ENCODE assay signal across 1 cellular context in the genomic region with DNA sequence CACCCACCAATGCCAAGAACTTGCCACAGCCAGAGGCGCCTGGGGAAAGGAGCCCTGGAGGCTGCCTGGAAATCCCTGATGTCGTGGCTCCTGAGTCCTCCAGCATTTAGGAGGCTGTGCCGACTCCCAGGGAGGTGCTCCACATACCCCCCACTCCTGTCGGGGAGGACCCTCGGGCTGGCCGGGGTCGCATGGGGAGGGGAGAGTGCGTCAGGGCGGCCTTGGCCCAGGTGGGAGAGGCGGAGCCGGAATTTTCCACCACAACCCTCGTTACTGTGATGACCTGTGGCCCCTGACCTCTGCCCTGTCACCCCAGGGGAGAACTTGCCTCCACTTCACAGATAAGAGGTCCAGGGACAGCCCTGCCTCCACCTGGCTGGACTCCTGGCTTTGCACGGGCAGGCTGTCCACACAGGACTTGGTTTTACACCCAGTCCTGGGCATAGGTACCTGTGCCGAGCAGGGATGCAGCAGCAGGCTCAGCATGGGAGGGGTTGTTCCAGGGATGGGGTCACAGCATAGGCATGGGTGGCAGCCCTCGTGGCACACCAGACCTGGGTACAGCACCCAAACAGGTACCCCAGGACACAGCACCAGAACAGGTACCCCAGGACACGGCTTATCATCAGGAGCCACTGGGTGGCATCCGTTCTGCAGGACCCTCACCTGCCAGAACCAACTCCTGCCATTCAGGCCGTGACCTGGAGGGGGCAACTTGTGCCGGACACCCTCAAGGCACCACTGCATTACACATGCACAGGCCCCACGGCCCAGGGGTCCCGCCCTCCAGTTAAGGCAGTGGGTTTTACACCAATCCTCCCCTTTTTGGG.
TF ChIP-seq lines count a peak whose summit lies in the region.

No MANE protein-coding gene starts in this region.

TF ChIP-seq in HepG2, 621 proteins besides CTCF, POLR2A, EP300 and RAD21 (continued from another document and continues in another):
- TF ChIP-seq, protein P1, sequence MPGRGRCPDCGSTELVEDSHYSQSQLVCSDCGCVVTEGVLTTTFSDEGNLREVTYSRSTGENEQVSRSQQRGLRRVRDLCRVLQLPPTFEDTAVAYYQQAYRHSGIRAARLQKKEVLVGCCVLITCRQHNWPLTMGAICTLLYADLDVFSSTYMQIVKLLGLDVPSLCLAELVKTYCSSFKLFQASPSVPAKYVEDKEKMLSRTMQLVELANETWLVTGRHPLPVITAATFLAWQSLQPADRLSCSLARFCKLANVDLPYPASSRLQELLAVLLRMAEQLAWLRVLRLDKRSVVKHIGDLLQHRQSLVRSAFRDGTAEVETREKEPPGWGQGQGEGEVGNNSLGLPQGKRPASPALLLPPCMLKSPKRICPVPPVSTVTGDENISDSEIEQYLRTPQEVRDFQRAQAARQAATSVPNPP (CRISPR knock-in tag; IDR thresholded peaks at IDR 0.05) = no peak
- TF ChIP-seq, protein P2, sequence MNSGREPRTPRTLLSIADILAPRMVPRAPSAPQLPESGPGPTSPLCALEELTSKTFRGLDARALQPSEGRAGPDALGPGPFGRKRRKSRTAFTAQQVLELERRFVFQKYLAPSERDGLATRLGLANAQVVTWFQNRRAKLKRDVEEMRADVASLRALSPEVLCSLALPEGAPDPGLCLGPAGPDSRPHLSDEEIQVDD (CRISPR knock-in tag; IDR thresholded peaks at IDR 0.05; ENCODE audit: borderline replicate concordance) = no peak
- TF ChIP-seq ZNF354B (CRISPR knock-in tag; IDR thresholded peaks at IDR 0.05) (no peak), ZNF546 (CRISPR knock-in tag; conservative IDR thresholded peaks at IDR 0.05) (no peak), JUND (CRISPR knock-in tag; IDR thresholded peaks at IDR 0.05) (no peak), DR1 (CRISPR knock-in tag; IDR thresholded peaks at IDR 0.05) (no peak), ZNF263 (CRISPR knock-in tag; IDR thresholded peaks at IDR 0.05) (peak; percentile 90), CEBPB (IDR thresholded peaks at IDR 0.05; ENCODE audit: borderline replicate concordance, low read depth, low read length) (no peak), ZNF652 (CRISPR knock-in tag; IDR thresholded peaks at IDR 0.05; ENCODE audit: borderline replicate concordance, low read depth) (no peak), ZNF572 (CRISPR knock-in tag; IDR thresholded peaks at IDR 0.05) (peak; percentile 30; the same call in 1 of the 2 replicates), ZSCAN29 (CRISPR knock-in tag; conservative IDR thresholded peaks at IDR 0.05) (peak; percentile 83), BORCS8-MEF2B (CRISPR knock-in tag; IDR thresholded peaks at IDR 0.05) (peak; percentile 64), ZNF292 (CRISPR knock-in tag; IDR thresholded peaks at IDR 0.05; ENCODE audit: borderline replicate concordance, low read depth) (no peak), ETV6 (CRISPR knock-in tag; conservative IDR thresholded peaks at IDR 0.05) (no peak), ATAD3A (CRISPR knock-in tag; IDR thresholded peaks at IDR 0.05) (0 out of 2 replicates have a peak, but pooled peaks have one; percentile 61), REXO4 (CRISPR knock-in tag; IDR thresholded peaks at IDR 0.05; ENCODE audit: borderline replicate concordance) (no peak), ELF1 (CRISPR knock-in tag; IDR thresholded peaks at IDR 0.05) (no peak), NR2C2 (CRISPR knock-in tag; IDR thresholded peaks at IDR 0.05; ENCODE audit: borderline replicate concordance) (peak; percentile 93), MTF1 (CRISPR knock-in tag; IDR thresholded peaks at IDR 0.05) (no peak), FOXC1 (CRISPR knock-in tag; IDR thresholded peaks at IDR 0.05; ENCODE audit: borderline replicate concordance) (no peak), NFYC (CRISPR knock-in tag; IDR thresholded peaks at IDR 0.05) (no peak), MIER3 (CRISPR knock-in tag; IDR thresholded peaks at IDR 0.05; ENCODE audit: borderline replicate concordance) (peak; percentile 77; the same call in 1 of the 2 replicates), KMT2A (CRISPR knock-in tag; IDR thresholded peaks at IDR 0.05) (0 out of 2 replicates have a peak, but pooled peaks have one; percentile 14), ZNF549 (CRISPR knock-in tag; IDR thresholded peaks at IDR 0.05) (no peak), ZNF331 (CRISPR knock-in tag; IDR thresholded peaks at IDR 0.05) (no peak; the same call in 1 of the 2 replicates), BRD4 (CRISPR knock-in tag; IDR thresholded peaks at IDR 0.05) (no peak), ZNF670 (CRISPR knock-in tag; IDR thresholded peaks at IDR 0.05; ENCODE audit: borderline replicate concordance) (no peak), HNRNPL (IDR thresholded peaks at IDR 0.05; ENCODE audit: low read depth, low read length) (peak; percentile 91), EHMT2 (IDR thresholded peaks at IDR 0.05; ENCODE audit: borderline replicate concordance, low read depth, low read length) (no peak), NKX3-1 (CRISPR knock-in tag; IDR thresholded peaks at IDR 0.05) (0 out of 2 replicates have a peak, but pooled peaks have one; percentile 60), ZMYM4 (CRISPR knock-in tag; IDR thresholded peaks at IDR 0.05) (peak; percentile 6; the same call in 1 of the 2 replicates), FOXK2 (IDR thresholded peaks at IDR 0.05) (no peak), ZNF460 (CRISPR knock-in tag; IDR thresholded peaks at IDR 0.05; ENCODE audit: borderline replicate concordance) (no peak), CC2D1A (CRISPR knock-in tag; IDR thresholded peaks at IDR 0.05) (no peak), RFX1 (IDR thresholded peaks at IDR 0.05) (no peak), RARA (CRISPR knock-in tag; IDR thresholded peaks at IDR 0.05) (no peak), ATF1 (CRISPR knock-in tag; IDR thresholded peaks at IDR 0.05) (no peak), ZNF10 (CRISPR knock-in tag; IDR thresholded peaks at IDR 0.05; ENCODE audit: borderline replicate concordance, low read depth) (no peak), RAD51 (IDR thresholded peaks at IDR 0.05; ENCODE audit: borderline replicate concordance) (no peak), XBP1 (CRISPR knock-in tag; IDR thresholded peaks at IDR 0.05) (no peak), PHF8 (CRISPR knock-in tag; IDR thresholded peaks at IDR 0.05) (no peak), MXI1 (IDR thresholded peaks at IDR 0.05; ENCODE audit: borderline replicate concordance, low read depth, low read length) (peak; percentile 73; the same call in 1 of the 3 replicates), PAF1 (CRISPR knock-in tag; IDR thresholded peaks at IDR 0.05) (no peak), CHD2 (IDR thresholded peaks at IDR 0.05; ENCODE audit: low read depth, low read length) (no peak), SATB2 (CRISPR knock-in tag; IDR thresholded peaks at IDR 0.05) (no peak), ZNF777 (CRISPR knock-in tag; IDR thresholded peaks at IDR 0.05) (no peak; the same call in 1 of the 2 replicates), HNF4G (IDR thresholded peaks at IDR 0.05; ENCODE audit: borderline replicate concordance, low read depth, low read length) (peak; percentile 49; the same call in 1 of the 2 replicates), HNF4G (CRISPR knock-in tag; IDR thresholded peaks at IDR 0.05; ENCODE audit: borderline replicate concordance, low read depth) (peak; percentile 64; the same call in 1 of the 2 replicates), AGO1 (IDR thresholded peaks at IDR 0.05; ENCODE audit: low read depth, low read length, poor library complexity, severe bottlenecking) (no peak), ASH2L (IDR thresholded peaks at IDR 0.05; ENCODE audit: insufficient read length, low read depth, low read length) (no peak), ZBTB38 (CRISPR knock-in tag; IDR thresholded peaks at IDR 0.05) (peak; percentile 54), SP4 (CRISPR knock-in tag; IDR thresholded peaks at IDR 0.05) (no peak), SMAD1 (CRISPR knock-in tag; IDR thresholded peaks at IDR 0.05; ENCODE audit: borderline replicate concordance, low read depth) (no peak), NCOA2 (CRISPR knock-in tag; IDR thresholded peaks at IDR 0.05) (no peak)
- TF ChIP-seq, protein P3, sequence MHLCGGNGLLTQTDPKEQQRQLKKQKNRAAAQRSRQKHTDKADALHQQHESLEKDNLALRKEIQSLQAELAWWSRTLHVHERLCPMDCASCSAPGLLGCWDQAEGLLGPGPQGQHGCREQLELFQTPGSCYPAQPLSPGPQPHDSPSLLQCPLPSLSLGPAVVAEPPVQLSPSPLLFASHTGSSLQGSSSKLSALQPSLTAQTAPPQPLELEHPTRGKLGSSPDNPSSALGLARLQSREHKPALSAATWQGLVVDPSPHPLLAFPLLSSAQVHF (CRISPR knock-in tag; IDR thresholded peaks at IDR 0.05) = peak; percentile 43; the same call in 1 of the 2 replicates
- TF ChIP-seq, protein P4, sequence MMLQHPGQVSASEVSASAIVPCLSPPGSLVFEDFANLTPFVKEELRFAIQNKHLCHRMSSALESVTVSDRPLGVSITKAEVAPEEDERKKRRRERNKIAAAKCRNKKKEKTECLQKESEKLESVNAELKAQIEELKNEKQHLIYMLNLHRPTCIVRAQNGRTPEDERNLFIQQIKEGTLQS (CRISPR knock-in tag; IDR thresholded peaks at IDR 0.05) = no peak
- TF ChIP-seq, protein P5, sequence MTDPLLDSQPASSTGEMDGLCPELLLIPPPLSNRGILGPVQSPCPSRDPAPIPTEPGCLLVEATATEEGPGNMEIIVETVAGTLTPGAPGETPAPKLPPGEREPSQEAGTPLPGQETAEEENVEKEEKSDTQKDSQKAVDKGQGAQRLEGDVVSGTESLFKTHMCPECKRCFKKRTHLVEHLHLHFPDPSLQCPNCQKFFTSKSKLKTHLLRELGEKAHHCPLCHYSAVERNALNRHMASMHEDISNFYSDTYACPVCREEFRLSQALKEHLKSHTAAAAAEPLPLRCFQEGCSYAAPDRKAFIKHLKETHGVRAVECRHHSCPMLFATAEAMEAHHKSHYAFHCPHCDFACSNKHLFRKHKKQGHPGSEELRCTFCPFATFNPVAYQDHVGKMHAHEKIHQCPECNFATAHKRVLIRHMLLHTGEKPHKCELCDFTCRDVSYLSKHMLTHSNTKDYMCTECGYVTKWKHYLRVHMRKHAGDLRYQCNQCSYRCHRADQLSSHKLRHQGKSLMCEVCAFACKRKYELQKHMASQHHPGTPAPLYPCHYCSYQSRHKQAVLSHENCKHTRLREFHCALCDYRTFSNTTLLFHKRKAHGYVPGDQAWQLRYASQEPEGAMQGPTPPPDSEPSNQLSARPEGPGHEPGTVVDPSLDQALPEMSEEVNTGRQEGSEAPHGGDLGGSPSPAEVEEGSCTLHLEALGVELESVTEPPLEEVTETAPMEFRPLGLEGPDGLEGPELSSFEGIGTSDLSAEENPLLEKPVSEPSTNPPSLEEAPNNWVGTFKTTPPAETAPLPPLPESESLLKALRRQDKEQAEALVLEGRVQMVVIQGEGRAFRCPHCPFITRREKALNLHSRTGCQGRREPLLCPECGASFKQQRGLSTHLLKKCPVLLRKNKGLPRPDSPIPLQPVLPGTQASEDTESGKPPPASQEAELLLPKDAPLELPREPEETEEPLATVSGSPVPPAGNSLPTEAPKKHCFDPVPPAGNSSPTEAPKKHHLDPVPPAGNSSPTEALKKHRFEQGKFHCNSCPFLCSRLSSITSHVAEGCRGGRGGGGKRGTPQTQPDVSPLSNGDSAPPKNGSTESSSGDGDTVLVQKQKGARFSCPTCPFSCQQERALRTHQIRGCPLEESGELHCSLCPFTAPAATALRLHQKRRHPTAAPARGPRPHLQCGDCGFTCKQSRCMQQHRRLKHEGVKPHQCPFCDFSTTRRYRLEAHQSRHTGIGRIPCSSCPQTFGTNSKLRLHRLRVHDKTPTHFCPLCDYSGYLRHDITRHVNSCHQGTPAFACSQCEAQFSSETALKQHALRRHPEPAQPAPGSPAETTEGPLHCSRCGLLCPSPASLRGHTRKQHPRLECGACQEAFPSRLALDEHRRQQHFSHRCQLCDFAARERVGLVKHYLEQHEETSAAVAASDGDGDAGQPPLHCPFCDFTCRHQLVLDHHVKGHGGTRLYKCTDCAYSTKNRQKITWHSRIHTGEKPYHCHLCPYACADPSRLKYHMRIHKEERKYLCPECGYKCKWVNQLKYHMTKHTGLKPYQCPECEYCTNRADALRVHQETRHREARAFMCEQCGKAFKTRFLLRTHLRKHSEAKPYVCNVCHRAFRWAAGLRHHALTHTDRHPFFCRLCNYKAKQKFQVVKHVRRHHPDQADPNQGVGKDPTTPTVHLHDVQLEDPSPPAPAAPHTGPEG (CRISPR knock-in tag; IDR thresholded peaks at IDR 0.05) = no peak
- TF ChIP-seq, protein P6, sequence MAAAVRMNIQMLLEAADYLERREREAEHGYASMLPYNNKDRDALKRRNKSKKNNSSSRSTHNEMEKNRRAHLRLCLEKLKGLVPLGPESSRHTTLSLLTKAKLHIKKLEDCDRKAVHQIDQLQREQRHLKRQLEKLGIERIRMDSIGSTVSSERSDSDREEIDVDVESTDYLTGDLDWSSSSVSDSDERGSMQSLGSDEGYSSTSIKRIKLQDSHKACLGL (CRISPR knock-in tag; IDR thresholded peaks at IDR 0.05) = no peak
- TF ChIP-seq, protein P7, sequence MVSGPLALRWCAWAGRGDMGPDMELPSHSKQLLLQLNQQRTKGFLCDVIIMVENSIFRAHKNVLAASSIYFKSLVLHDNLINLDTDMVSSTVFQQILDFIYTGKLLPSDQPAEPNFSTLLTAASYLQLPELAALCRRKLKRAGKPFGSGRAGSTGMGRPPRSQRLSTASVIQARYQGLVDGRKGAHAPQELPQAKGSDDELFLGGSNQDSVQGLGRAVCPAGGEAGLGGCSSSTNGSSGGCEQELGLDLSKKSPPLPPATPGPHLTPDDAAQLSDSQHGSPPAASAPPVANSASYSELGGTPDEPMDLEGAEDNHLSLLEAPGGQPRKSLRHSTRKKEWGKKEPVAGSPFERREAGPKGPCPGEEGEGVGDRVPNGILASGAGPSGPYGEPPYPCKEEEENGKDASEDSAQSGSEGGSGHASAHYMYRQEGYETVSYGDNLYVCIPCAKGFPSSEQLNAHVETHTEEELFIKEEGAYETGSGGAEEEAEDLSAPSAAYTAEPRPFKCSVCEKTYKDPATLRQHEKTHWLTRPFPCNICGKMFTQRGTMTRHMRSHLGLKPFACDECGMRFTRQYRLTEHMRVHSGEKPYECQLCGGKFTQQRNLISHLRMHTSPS (CRISPR knock-in tag; IDR thresholded peaks at IDR 0.05; ENCODE audit: low read depth) = no peak; the same call in 1 of the 2 replicates
- TF ChIP-seq, protein P8, sequence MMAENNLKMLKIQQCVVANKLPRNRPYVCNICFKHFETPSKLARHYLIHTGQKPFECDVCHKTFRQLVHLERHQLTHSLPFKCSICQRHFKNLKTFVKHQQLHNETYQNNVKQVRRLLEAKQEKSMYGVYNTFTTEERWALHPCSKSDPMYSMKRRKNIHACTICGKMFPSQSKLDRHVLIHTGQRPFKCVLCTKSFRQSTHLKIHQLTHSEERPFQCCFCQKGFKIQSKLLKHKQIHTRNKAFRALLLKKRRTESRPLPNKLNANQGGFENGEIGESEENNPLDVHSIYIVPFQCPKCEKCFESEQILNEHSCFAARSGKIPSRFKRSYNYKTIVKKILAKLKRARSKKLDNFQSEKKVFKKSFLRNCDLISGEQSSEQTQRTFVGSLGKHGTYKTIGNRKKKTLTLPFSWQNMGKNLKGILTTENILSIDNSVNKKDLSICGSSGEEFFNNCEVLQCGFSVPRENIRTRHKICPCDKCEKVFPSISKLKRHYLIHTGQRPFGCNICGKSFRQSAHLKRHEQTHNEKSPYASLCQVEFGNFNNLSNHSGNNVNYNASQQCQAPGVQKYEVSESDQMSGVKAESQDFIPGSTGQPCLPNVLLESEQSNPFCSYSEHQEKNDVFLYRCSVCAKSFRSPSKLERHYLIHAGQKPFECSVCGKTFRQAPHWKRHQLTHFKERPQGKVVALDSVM (CRISPR knock-in tag; IDR thresholded peaks at IDR 0.05) = peak; percentile 63; the same call in 1 of the 2 replicates
